ENCODE assay signal across 8 cellular contexts in genomic region chr2:171922230-171923022, GRCh38. TPM values are rescaled to one million over a fixed set of nuclear protein-coding genes. Genes with fewer than 3 reads are reported as not detected.
A peak's percentile ranks its signal among the peaks of the same experiment; 100 is the strongest.
DNase-seq lines count a peak whose midpoint lies in the region; ATAC-seq lines count a peak whose summit lies in the region.

A gene with protein sequence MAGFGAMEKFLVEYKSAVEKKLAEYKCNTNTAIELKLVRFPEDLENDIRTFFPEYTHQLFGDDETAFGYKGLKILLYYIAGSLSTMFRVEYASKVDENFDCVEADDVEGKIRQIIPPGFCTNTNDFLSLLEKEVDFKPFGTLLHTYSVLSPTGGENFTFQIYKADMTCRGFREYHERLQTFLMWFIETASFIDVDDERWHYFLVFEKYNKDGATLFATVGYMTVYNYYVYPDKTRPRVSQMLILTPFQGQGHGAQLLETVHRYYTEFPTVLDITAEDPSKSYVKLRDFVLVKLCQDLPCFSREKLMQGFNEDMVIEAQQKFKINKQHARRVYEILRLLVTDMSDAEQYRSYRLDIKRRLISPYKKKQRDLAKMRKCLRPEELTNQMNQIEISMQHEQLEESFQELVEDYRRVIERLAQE (plus strand): TSS chr2:171922461. CDS start chr2:171922501, 40 bp downstream.

- intact Hi-C loops in dendritic cell treated with granulocyte-macrophage colony-stimulating factor and Interleukin-4, amounts not matched to agents 40 ng/mL and 50 ng/mL, for 4 days (cut with micrococcal nuclease), result loop anchor here (1.0 kb wide), 3 partner anchors 28 to 162 kb away; partner anchors contain the start of gene SLC25A12

- H3K9me3 Mint-ChIP-seq in dendritic cell treated with granulocyte-macrophage colony-stimulating factor and Interleukin-4, amounts not matched to agents 40 ng/mL and 50 ng/mL, for 4 days, result no peaks in the 10 kb centered on the region

- no peaks in the 10 kb centered on the region for H3K27me3 Mint-ChIP-seq in dendritic cell treated with granulocyte-macrophage colony-stimulating factor and Interleukin-4, amounts not matched to agents 40 ng/mL and 50 ng/mL, for 4 days

- H3K4me1 Mint-ChIP-seq in dendritic cell treated with granulocyte-macrophage colony-stimulating factor and Interleukin-4, amounts not matched to agents 40 ng/mL and 50 ng/mL, for 4 days (ENCODE audit: low read depth), result peaks cover 23% of the 10 kb centered on the region

- H3K36me3 Mint-ChIP-seq in dendritic cell treated with granulocyte-macrophage colony-stimulating factor and Interleukin-4, amounts not matched to agents 40 ng/mL and 50 ng/mL, for 4 days (ENCODE audit: low read depth), result peaks cover 40% of the 10 kb centered on the region

- H3K27ac Mint-ChIP-seq in dendritic cell treated with granulocyte-macrophage colony-stimulating factor and Interleukin-4, amounts not matched to agents 40 ng/mL and 50 ng/mL, for 4 days, result peak within 1 kb of the TSS; percentile 98

- peak within 1 kb of the TSS; percentile 97 for H3K4me3 Mint-ChIP-seq in dendritic cell treated with granulocyte-macrophage colony-stimulating factor and Interleukin-4, amounts not matched to agents 40 ng/mL and 50 ng/mL, for 4 days

- DNase-seq in C1 segment of cervical spinal cord (lab: John Stamatoyannopoulos, UW), result peak; percentile 70 to 96 (median 94)
- DNase-seq in NCI-H748 treated with DMSO at 0.1 percent for 48 hours (lab: John Stamatoyannopoulos, UW), result peak; percentile 97
- DNase-seq in activated CD4-positive, alpha-beta T cell treated with anti-CD3 and anti-CD28 coated beads, Interleukin-2, amount 50 U/mL, for 24 hours (ENCODE audit: low read depth in 1 of 2, low spot score in 1 of 2), result peak; percentile 98 to 99
- DNase-seq in left lobe of liver (ENCODE audit: low spot score), result peak; percentile 98
- peak; percentile 96 for DNase-seq in stimulated activated CD4-positive, alpha-beta T cell treated with anti-CD3 and anti-CD28 coated beads, Interleukin-2, amount 100 ng/mL, for 4 hours (ENCODE audit: low read depth)

- ATAC-seq in GM19372 (IDR thresholded peaks at IDR 0.05; ENCODE audit: low read depth, unreplicated experiment) (peak; percentile 97), HG03558 (IDR thresholded peaks at IDR 0.05; ENCODE audit: extremely low read depth, unreplicated experiment) (peak; percentile 89), left lobe of liver (peak; percentile 99)

RNA-seq across cellular contexts. Expression of the gene that starts here (rescaled TPM):
- total RNA-seq in left lobe of liver, result 8.2 TPM

Comparison
In these comparisons a context has a peak if more than half of its experiments do, and no peak if none do; other contexts are left out.
1. Peak in every context shown above with its lines: DNase-seq and ATAC-seq.